ENCODE assay signal across 15 cellular contexts in genomic region chr18:48228841-48229240, GRCh38.
A peak's percentile ranks its signal among the peaks of the same experiment; 100 is the strongest.
DNase-seq lines count a peak whose midpoint lies in the region; ATAC-seq and TF ChIP-seq lines count a peak whose summit lies in the region.
"Had no signal": no experiment of that assay in that cellular context is flagged by ENCODE, and none has a peak within 500 bp of the region (broad histone marks: within the 10 kb centered on the region; RNA-seq: fewer than 3 reads in every experiment).

No MANE protein-coding gene starts in this region.

- TF ChIP-seq CTCF in heart left ventricle (IDR thresholded peaks at IDR 0.05) (no peak), upper lobe of left lung (IDR thresholded peaks at IDR 0.05) (no peak), colonic mucosa (IDR thresholded peaks at IDR 0.05) (no peak)

- peak overlapping the region in 6 of 12 donors; percentile 37 to 64 (median 48) for H3K27ac ChIP-seq in heart left ventricle
- peak overlapping the region in 3 of 4 donors; percentile 2 to 28 (median 5) for H3K27ac ChIP-seq in upper lobe of left lung
- no peak overlapping the region for H3K27ac ChIP-seq in colonic mucosa
- H3K27ac ChIP-seq: thoracic aorta had no signal

- no peaks in the 10 kb centered on the region for H3K9me3 ChIP-seq in heart left ventricle
- no peaks in the 10 kb centered on the region for H3K9me3 ChIP-seq in upper lobe of left lung
- no peaks in the 10 kb centered on the region for H3K9me3 ChIP-seq in colonic mucosa
- H3K9me3 ChIP-seq: body of pancreas, thoracic aorta had no signal

- peak overlapping the region; percentile 84 for H3K27ac Mint-ChIP-seq in activated naive CD4-positive, alpha-beta T cell treated with anti-CD3 and anti-CD28 coated beads, Interleukin-2, amount 10 ng/mL, durations not matched to agents 7 days and 5 days

- peaks cover 25% of the 10 kb centered on the region for H3K27me3 Mint-ChIP-seq in activated naive CD4-positive, alpha-beta T cell treated with anti-CD3 and anti-CD28 coated beads, Interleukin-2, amount 10 ng/mL, durations not matched to agents 7 days and 5 days

- DNase-seq in activated naive CD4-positive, alpha-beta T cell treated with anti-CD3 and anti-CD28 coated beads, Interleukin-2, amount 10 ng/mL, durations not matched to agents 7 days and 5 days: no peak
- DNase-seq in activated naive CD4-positive, alpha-beta T cell (lab: John Stamatoyannopoulos, UW): no peak
- DNase-seq in NCI-H69 (lab: John Stamatoyannopoulos, UW): peak; percentile 57
- DNase-seq in heart left ventricle: peak in 2 of 5 donors; percentile 37 to 61
- peak in 1 of 2 donors; percentile 29 for DNase-seq in upper lobe of left lung
- no peak for DNase-seq in NCI-H146 (lab: John Stamatoyannopoulos, UW)
- no peak for DNase-seq in dedifferentiated amniotic fluid mesenchymal stem cell (ENCODE audit: extremely low spot score)
- no peak for DNase-seq in colonic mucosa
- DNase-seq: activated effector memory CD4-positive, alpha-beta T cell treated with anti-CD3 and anti-CD28 coated beads, Interleukin-2, amount 50 U/mL, for 16 hours; hypothalamus; Karpas-422; occipital lobe had no signal

- H3K4me1 ChIP-seq in heart left ventricle (peaks cover 0 to 38% (median 22%) of the 10 kb centered on the region in 12 donors), upper lobe of left lung (peaks cover 15 to 29% (median 26%) of the 10 kb centered on the region in 4 donors), colonic mucosa (no peaks in the 10 kb centered on the region)

- H3K9ac ChIP-seq in colonic mucosa (ENCODE audit: low read depth in 2 of 2, low read length in 2 of 2): no peak overlapping the region

- peak in 3 of 4 donors; percentile 12 to 60 (median 39) for ATAC-seq in heart left ventricle
- no peak for ATAC-seq in upper lobe of left lung (ENCODE audit: low FRiP score in 2 of 2)

- H3K36me3 ChIP-seq in heart left ventricle (no peaks in the 10 kb centered on the region), upper lobe of left lung (no peaks in the 10 kb centered on the region), colonic mucosa (no peaks in the 10 kb centered on the region)
- H3K36me3 ChIP-seq: thoracic aorta had no signal

- WGBS in heart left ventricle, 4 donors: 41 to 48% (median 44%) methylated on average over 10 of the region's 10 CpGs
- WGBS in upper lobe of left lung, 2 donors: 71 to 75% methylated on average over 10 of the region's 10 CpGs

- TF ChIP-seq POLR2A in heart left ventricle (IDR thresholded peaks at IDR 0.05): no peak
- TF ChIP-seq POLR2A in upper lobe of left lung (IDR thresholded peaks at IDR 0.05): no peak

- no peak for TF ChIP-seq EP300 in upper lobe of left lung (IDR thresholded peaks at IDR 0.05)

- H3K4me3 Mint-ChIP-seq in activated naive CD4-positive, alpha-beta T cell treated with anti-CD3 and anti-CD28 coated beads, Interleukin-2, amount 10 ng/mL, durations not matched to agents 7 days and 5 days: no peak overlapping the region

- intact Hi-C loops in heart left ventricle (cut with DNase I): loop anchor here in 5 of 10 donors (5.0 to 10.0 kb wide), 4 partner anchors 183 to 218 kb away; no protein-coding TSS in a partner anchor
- intact Hi-C loops in colonic mucosa (cut with DNase I): loop anchor here (5.0 to 10.0 kb wide), 2 partner anchors 194 to 218 kb away; no protein-coding TSS in a partner anchor

- H3K4me1 Mint-ChIP-seq in activated naive CD4-positive, alpha-beta T cell treated with anti-CD3 and anti-CD28 coated beads, Interleukin-2, amount 10 ng/mL, durations not matched to agents 7 days and 5 days: peaks cover 47% of the 10 kb centered on the region

- H3K27me3 ChIP-seq in heart left ventricle (no peaks in the 10 kb centered on the region), upper lobe of left lung (no peaks in the 10 kb centered on the region), colonic mucosa (no peaks in the 10 kb centered on the region)
- H3K27me3 ChIP-seq: body of pancreas had no signal

- CTCF ChIA-PET in activated naive CD4-positive, alpha-beta T cell treated with anti-CD3 and anti-CD28 coated beads, Interleukin-2, amount 10 ng/mL, durations not matched to agents 7 days and 5 days (lab: Charles Lee): interaction anchor here (4.1 kb wide), 1 partner anchor 217 kb away, joined by 21 read pairs; no protein-coding TSS in a partner anchor

- no peak overlapping the region for H3K4me3 ChIP-seq in heart left ventricle
- H3K4me3 ChIP-seq in upper lobe of left lung: no peak overlapping the region
- H3K4me3 ChIP-seq in colonic mucosa: no peak overlapping the region
- H3K4me3 ChIP-seq: body of pancreas, skin epidermis, thoracic aorta had no signal

- no peaks in the 10 kb centered on the region for H3K36me3 Mint-ChIP-seq in activated naive CD4-positive, alpha-beta T cell treated with anti-CD3 and anti-CD28 coated beads, Interleukin-2, amount 10 ng/mL, durations not matched to agents 7 days and 5 days

- H3K9me3 Mint-ChIP-seq in activated naive CD4-positive, alpha-beta T cell treated with anti-CD3 and anti-CD28 coated beads, Interleukin-2, amount 10 ng/mL, durations not matched to agents 7 days and 5 days: no peaks in the 10 kb centered on the region

Comparison
In these comparisons a context has a peak if more than half of its experiments do, and no peak if none do; other contexts are left out.
1. ATAC-seq: peak in heart left ventricle (3 of 4); none in upper lobe of left lung (0 of 2).